Comparison of ENCODE assay signal across 1 cellular context in genomic region chr6:35259194-35259945, GRCh38.
TF ChIP-seq lines count a peak whose summit lies in the region.

Gene ZNF76, plus strand, starts transcription at chr6:35259735. Its CDS starts 21,417 bp downstream, at chr6:35281152.

TF ChIP-seq in GM12878, 131 proteins besides CTCF, POLR2A, EP300 and RAD21 (continued from another document and continues in another):
- TF ChIP-seq MEF2B (IDR thresholded peaks at IDR 0.05; ENCODE audit: partially characterized antibody, poor library complexity, severe bottlenecking) (peak; percentile 53), HCFC1 (IDR thresholded peaks at IDR 0.05; ENCODE audit: low read length) (peak; percentile 72), CEBPB (IDR thresholded peaks at IDR 0.05; ENCODE audit: borderline replicate concordance in 1 of 2, low read depth in 2 of 2, low read length in 2 of 2) (no peak), EED (IDR thresholded peaks at IDR 0.05; ENCODE audit: low read depth) (peak; percentile 62; the same call in 1 of the 2 replicates), RFX5 (IDR thresholded peaks at IDR 0.05; ENCODE audit: low read depth, low read length) (peak; percentile 28; the same call in 1 of the 2 replicates), BMI1 (IDR thresholded peaks at IDR 0.05; ENCODE audit: borderline replicate concordance) (peak; percentile 93), LARP7 (IDR thresholded peaks at IDR 0.05) (peak; percentile 85), SMARCA5 (IDR thresholded peaks at IDR 0.05) (peak; percentile 73), SMC3 (IDR thresholded peaks at IDR 0.05; ENCODE audit: borderline replicate concordance, low read length) (no peak), PAX8 (IDR thresholded peaks at IDR 0.05) (no peak), KLF5 (IDR thresholded peaks at IDR 0.05; ENCODE audit: partially characterized antibody) (peak; percentile 43), GABPA (IDR thresholded peaks at IDR 0.05; ENCODE audit: low read depth) (no peak), CBX3 (IDR thresholded peaks at IDR 0.05; ENCODE audit: borderline replicate concordance, low read depth) (no peak), NFYA (IDR thresholded peaks at IDR 0.05; ENCODE audit: borderline replicate concordance, low read depth, low read length) (no peak), ETV6 (conservative IDR thresholded peaks at IDR 0.05 in 1 of 2, IDR thresholded peaks at IDR 0.05 in 1 of 2; ENCODE audit: borderline replicate concordance in 1 of 2, low read depth in 1 of 2) (peak in 1 of 2 experiments; percentile 35; a peak in 1 of 4 replicates), POU2F2 (IDR thresholded peaks at IDR 0.05; ENCODE audit: borderline replicate concordance, low read depth, low read length) (peak; percentile 49; the same call in 1 of the 3 replicates), RAD51 (IDR thresholded peaks at IDR 0.05) (no peak), ATF3 (IDR thresholded peaks at IDR 0.05; ENCODE audit: borderline replicate concordance, extremely low read depth, low read depth, low read length) (peak; percentile 96), PBX3 (IDR thresholded peaks at IDR 0.05; ENCODE audit: insufficient replicate concordance, low read depth, low read length) (no peak), ZNF687 (IDR thresholded peaks at IDR 0.05) (peak; percentile 96), TBL1XR1 (IDR thresholded peaks at IDR 0.05; ENCODE audit: low read depth, low read length) (peak; percentile 86), TAF1 (IDR thresholded peaks at IDR 0.05; ENCODE audit: borderline replicate concordance, low read depth, low read length) (peak; percentile 53; the same call in 1 of the 2 replicates), IKZF2 (IDR thresholded peaks at IDR 0.05) (peak; percentile 78 to 81), DPF2 (IDR thresholded peaks at IDR 0.05) (peak; percentile 87), RB1 (IDR thresholded peaks at IDR 0.05; ENCODE audit: borderline replicate concordance) (peak; percentile 97), STAT1 (conservative IDR thresholded peaks at IDR 0.05) (peak; percentile 84; the same call in 1 of the 2 replicates), CHD1 (IDR thresholded peaks at IDR 0.05; ENCODE audit: low read depth, low read length) (0 out of 2 replicates have a peak, but pooled peaks have one; percentile 61), YY1 (IDR thresholded peaks at IDR 0.05; ENCODE audit: low read depth, low read length) (peak; percentile 92), TCF3 (IDR thresholded peaks at IDR 0.05; ENCODE audit: borderline replicate concordance, insufficient read depth, low read depth, low read length) (0 out of 2 replicates have a peak, but pooled peaks have one; percentile 62), KAT2A (conservative IDR thresholded peaks at IDR 0.05; ENCODE audit: control insufficient read depth, low read depth, low read length) (no peak), ZZZ3 (IDR thresholded peaks at IDR 0.05; ENCODE audit: control insufficient read depth, insufficient read length, low read depth) (no peak), HDAC6 (IDR thresholded peaks at IDR 0.05; ENCODE audit: unreplicated experiment) (no peak), SREBF2 (IDR thresholded peaks at IDR 0.05; ENCODE audit: low read length) (no peak), SKIL (IDR thresholded peaks at IDR 0.05; ENCODE audit: low read depth, poor library complexity, severe bottlenecking) (peak; percentile 95), SRF (IDR thresholded peaks at IDR 0.05; ENCODE audit: low read depth in 2 of 2, low read length in 2 of 2) (peak; percentile 88 to 95), FOXK2 (IDR thresholded peaks at IDR 0.05) (no peak), REST (IDR thresholded peaks at IDR 0.05; ENCODE audit: low read depth, low read length) (0 out of 2 replicates have a peak, but pooled peaks have one; percentile 22), CBFB (IDR thresholded peaks at IDR 0.05; ENCODE audit: low read depth) (peak; percentile 70), EGR1 (IDR thresholded peaks at IDR 0.05; ENCODE audit: borderline replicate concordance in 1 of 2, low read depth in 2 of 2, low read length in 2 of 2) (peak; percentile 64 to 78), ZBTB4 (CRISPR knock-in tag; IDR thresholded peaks at IDR 0.05) (no peak), BRCA1 (IDR thresholded peaks at IDR 0.05; ENCODE audit: low read depth, low read length) (no peak), ZNF274 (IDR thresholded peaks at IDR 0.05; ENCODE audit: insufficient read depth, insufficient read length) (no peak), NR2C1 (IDR thresholded peaks at IDR 0.05) (peak; percentile 94), CREB1 (IDR thresholded peaks at IDR 0.05; ENCODE audit: low read depth) (peak; percentile 95), NFIC (IDR thresholded peaks at IDR 0.05; ENCODE audit: low read depth, low read length) (no peak), GATAD2B (conservative IDR thresholded peaks at IDR 0.05; ENCODE audit: low read depth) (peak; percentile 93), ZBTB40 (IDR thresholded peaks at IDR 0.05; ENCODE audit: borderline replicate concordance) (no peak)
